Comparison of ENCODE assay signal across 12 cellular contexts in genomic region chr11:44304091-44305084, GRCh38. TPM values are rescaled to one million over a fixed set of nuclear protein-coding genes. Genes with fewer than 3 reads are reported as not detected.
DNase-seq lines count a peak whose midpoint lies in the region; ATAC-seq and TF ChIP-seq lines count a peak whose summit lies in the region.
"Had no signal": no experiment of that assay in that cellular context is flagged by ENCODE, and none has a peak within 500 bp of the region (broad histone marks: within the 10 kb centered on the region; RNA-seq: fewer than 3 reads in every experiment).

No MANE protein-coding gene starts in this region.

- peaks cover 97% of the 10 kb centered on the region for H3K27me3 Mint-ChIP-seq in activated T-cell treated with anti-CD3 and anti-CD28 coated beads, Interleukin-2, amount 50 U/mL, for 24 hours
- peaks cover 80% of the 10 kb centered on the region for H3K27me3 Mint-ChIP-seq in activated B cell treated with CpG ODN at 0.5 μM for 24 hours
- peaks cover 99% of the 10 kb centered on the region for H3K27me3 Mint-ChIP-seq in stimulated activated memory B cell treated with anti-CD40 and anti-IgM and Interleukin-4, amounts not matched to agents 10 μg/mL and 1 μg/mL and 100 μg/mL, for 72 hours

- no peaks in the 10 kb centered on the region for H3K9me3 Mint-ChIP-seq in activated T-cell treated with anti-CD3 and anti-CD28 coated beads, Interleukin-2, amount 50 U/mL, for 24 hours
- H3K9me3 Mint-ChIP-seq in activated B cell treated with CpG ODN at 0.5 μM for 24 hours, result no peaks in the 10 kb centered on the region
- H3K9me3 Mint-ChIP-seq in stimulated activated memory B cell treated with anti-CD40 and anti-IgM and Interleukin-4, amounts not matched to agents 10 μg/mL and 1 μg/mL and 100 μg/mL, for 72 hours, result no peaks in the 10 kb centered on the region

- H3K4me3 Mint-ChIP-seq in activated T-cell treated with anti-CD3 and anti-CD28 coated beads, Interleukin-2, amount 50 U/mL, for 24 hours, result peak overlapping the region; percentile 79
- H3K4me3 Mint-ChIP-seq in activated B cell treated with CpG ODN at 0.5 μM for 24 hours, result peak overlapping the region; percentile 88
- H3K4me3 Mint-ChIP-seq in stimulated activated memory B cell treated with anti-CD40 and anti-IgM and Interleukin-4, amounts not matched to agents 10 μg/mL and 1 μg/mL and 100 μg/mL, for 72 hours, result peak overlapping the region; percentile 48

- H3K4me1 Mint-ChIP-seq in activated T-cell treated with anti-CD3 and anti-CD28 coated beads, Interleukin-2, amount 50 U/mL, for 24 hours (ENCODE audit: low read depth), result peaks cover 37% of the 10 kb centered on the region
- H3K4me1 Mint-ChIP-seq in activated B cell treated with CpG ODN at 0.5 μM for 24 hours, result peaks cover 36% of the 10 kb centered on the region
- peaks cover 40% of the 10 kb centered on the region for H3K4me1 Mint-ChIP-seq in stimulated activated memory B cell treated with anti-CD40 and anti-IgM and Interleukin-4, amounts not matched to agents 10 μg/mL and 1 μg/mL and 100 μg/mL, for 72 hours

- no peaks in the 10 kb centered on the region for H3K36me3 Mint-ChIP-seq in activated T-cell treated with anti-CD3 and anti-CD28 coated beads, Interleukin-2, amount 50 U/mL, for 24 hours (ENCODE audit: low read depth)
- H3K36me3 Mint-ChIP-seq in activated B cell treated with CpG ODN at 0.5 μM for 24 hours (ENCODE audit: low read depth), result no peaks in the 10 kb centered on the region
- H3K36me3 Mint-ChIP-seq in stimulated activated memory B cell treated with anti-CD40 and anti-IgM and Interleukin-4, amounts not matched to agents 10 μg/mL and 1 μg/mL and 100 μg/mL, for 72 hours, result no peaks in the 10 kb centered on the region

- CTCF ChIA-PET in activated B cell treated with CpG ODN at 0.5 μM for 24 hours (lab: Charles Lee), result no interaction called here

- intact Hi-C loops in activated B cell treated with CpG ODN at 0.5 μM for 24 hours (cut with micrococcal nuclease), result loop anchor here (2.0 to 5.0 kb wide), 2 partner anchors 14 to 323 kb away; no protein-coding TSS in a partner anchor

- DNase-seq in activated T-cell treated with anti-CD3 and anti-CD28 coated beads, Interleukin-2, amount 50 U/mL, for 24 hours, result no peak
- no peak for DNase-seq in activated T-cell treated with anti-CD3 and anti-CD28 coated beads, Interleukin-2, amount 50 U/mL, for 48 hours
- DNase-seq in activated B cell treated with CpG ODN at 0.5 μM for 24 hours (no peak), left kidney (ENCODE audit: low read depth, low spot score) (peak; percentile 60), NK-92 (lab: John Stamatoyannopoulos, UW; ENCODE audit: unreplicated experiment) (no peak), COLO829 (ENCODE audit: low spot score) (no peak), NCI-H2107 (lab: John Stamatoyannopoulos, UW) (no peak)
- DNase-seq: cerebellar nuclear complex; head of caudate nucleus; NCI-H1092 treated with DMSO at 0.1 percent for 48 hours; stimulated activated CD8-positive, alpha-beta memory T cell treated with anti-CD3 and anti-CD28 coated beads, Interleukin-4, amount 100 ng/mL, for 48 hours had no signal

- TF ChIP-seq CTCF in activated B cell treated with CpG ODN at 0.5 μM for 24 hours (IDR thresholded peaks at IDR 0.05), result no peak

- POLR2A ChIA-PET in activated B cell treated with CpG ODN at 0.5 μM for 24 hours (lab: Charles Lee), result no interaction called here

- no peak overlapping the region for H3K27ac Mint-ChIP-seq in activated T-cell treated with anti-CD3 and anti-CD28 coated beads, Interleukin-2, amount 50 U/mL, for 24 hours
- no peak overlapping the region for H3K27ac Mint-ChIP-seq in activated B cell treated with CpG ODN at 0.5 μM for 24 hours
- H3K27ac Mint-ChIP-seq in stimulated activated memory B cell treated with anti-CD40 and anti-IgM and Interleukin-4, amounts not matched to agents 10 μg/mL and 1 μg/mL and 100 μg/mL, for 72 hours, result peak overlapping the region; percentile 71

- ATAC-seq in activated B cell treated with CpG ODN at 0.5 μM for 24 hours (ENCODE audit: low read depth), result no peak
- ATAC-seq in stimulated activated memory B cell treated with anti-CD40 and anti-IgM and Interleukin-4, amounts not matched to agents 10 μg/mL and 1 μg/mL and 100 μg/mL, for 72 hours, result no peak

RNA-seq across cellular contexts. Expression of gene ALX4, which starts 5.6 kb away (rescaled TPM):
- not detected in 2 replicates for total RNA-seq in activated B cell treated with CpG ODN at 0.5 μM for 24 hours
